1 cellular context compared by ENCODE assay signal in genomic region chr6:14748679-14749078, GRCh38.
TF ChIP-seq lines count a peak whose summit lies in the region.

No MANE protein-coding gene starts in this region.

TF ChIP-seq in IMR-90, 13 proteins besides CTCF, POLR2A, EP300 and RAD21:
- TF ChIP-seq CEBPB (IDR thresholded peaks at IDR 0.05; ENCODE audit: low read depth, low read length) (no peak), RFX5 (IDR thresholded peaks at IDR 0.05; ENCODE audit: low read depth, low read length) (no peak), FOS (IDR thresholded peaks at IDR 0.05; ENCODE audit: low read depth, low read length) (no peak), SMC3 (IDR thresholded peaks at IDR 0.05; ENCODE audit: low read depth, low read length) (no peak), BHLHE40 (IDR thresholded peaks at IDR 0.05; ENCODE audit: low read depth, low read length) (no peak)
TF ChIP-seq in IMR-90: peak in this region for 0.
